Comparison of ENCODE assay signal across 14 cellular contexts in the genomic region with DNA sequence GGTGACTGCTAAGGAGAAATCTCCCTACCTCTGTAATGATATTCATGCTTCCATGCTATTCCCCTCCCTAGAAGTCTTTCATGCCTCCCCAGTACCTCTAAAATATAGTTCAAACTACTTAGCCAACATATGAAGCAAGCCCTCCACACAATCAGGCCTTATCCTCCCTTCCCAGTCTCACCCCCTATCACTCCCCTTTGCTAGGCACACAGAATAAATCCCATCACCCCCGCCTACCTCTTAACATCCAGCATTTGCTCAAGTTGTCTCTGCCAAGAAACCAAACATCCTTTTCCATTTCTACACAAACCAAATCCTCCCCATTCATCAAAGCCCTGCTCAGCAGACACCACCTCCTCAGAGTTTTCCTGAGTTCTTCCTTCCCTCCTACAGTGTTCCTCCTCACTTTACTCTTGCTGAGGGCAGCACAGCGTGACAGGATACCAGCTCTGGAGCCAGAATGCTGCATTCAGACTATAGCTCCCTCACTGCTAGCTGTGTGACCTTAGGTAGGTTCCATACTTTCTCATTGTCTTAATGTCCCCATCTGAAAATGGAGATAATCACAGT. TPM values are rescaled to one million over a fixed set of nuclear protein-coding genes. Genes with fewer than 3 reads are reported as not detected.
"Had no signal": no experiment of that assay in that cellular context is flagged by ENCODE, and none has a peak within 500 bp of the region (broad histone marks: within the 10 kb centered on the region; RNA-seq: fewer than 3 reads in every experiment).

No MANE protein-coding gene starts in this region.

- H3K27ac ChIP-seq: cardiac muscle cell, lower lobe of right lung, thoracic aorta had no signal

- ATAC-seq: activated CD8-positive, alpha-beta T cell treated with anti-CD3 and anti-CD28 coated beads, Interleukin-2, amount 10 ng/mL, durations not matched to agents 7 days and 5 days; left colon; lower lobe of right lung; sciatic nerve had no signal

- H3K27me3 ChIP-seq: cardiac muscle cell, stomach had no signal

- H3K27me3 Mint-ChIP-seq: activated CD4-positive, alpha-beta T cell treated with anti-CD3 and anti-CD28 coated beads, Interleukin-2, amount 10 ng/mL, durations not matched to agents 24 days and 14 days; naive B cell had no signal

- DNase-seq: activated CD4-positive, alpha-beta T cell treated with anti-CD3 and anti-CD28 coated beads, Interleukin-2, amount 10 ng/mL, durations not matched to agents 24 days and 14 days; activated CD4-positive, CD25-positive, alpha-beta regulatory T cell; activated CD8-positive, alpha-beta memory T cell treated with anti-CD3 and anti-CD28 coated beads, Interleukin-2, amount 50 U/mL, for 4 hours; activated CD8-positive, alpha-beta T cell treated with anti-CD3 and anti-CD28 coated beads, Interleukin-2, amount 10 ng/mL, durations not matched to agents 7 days and 5 days; activated naive CD4-positive, alpha-beta T cell; left colon; lower lobe of right lung; naive B cell; stomach; SW 1271 had no signal

- H3K9me3 ChIP-seq: lower lobe of right lung, stomach, thoracic aorta had no signal

- H3K4me3 Mint-ChIP-seq: activated CD8-positive, alpha-beta T cell treated with anti-CD3 and anti-CD28 coated beads, Interleukin-2, amount 10 ng/mL, durations not matched to agents 7 days and 5 days; naive B cell had no signal

- H3K27ac Mint-ChIP-seq: activated CD8-positive, alpha-beta T cell treated with anti-CD3 and anti-CD28 coated beads, Interleukin-2, amount 10 ng/mL, durations not matched to agents 7 days and 5 days had no signal

RNA-seq across cellular contexts. Expression of gene DRC3, which starts 7.4 kb away (rescaled TPM):
- total RNA-seq: mononuclear cell had no signal
